Comparison of ENCODE assay signal across 1 cellular context in the genomic region with DNA sequence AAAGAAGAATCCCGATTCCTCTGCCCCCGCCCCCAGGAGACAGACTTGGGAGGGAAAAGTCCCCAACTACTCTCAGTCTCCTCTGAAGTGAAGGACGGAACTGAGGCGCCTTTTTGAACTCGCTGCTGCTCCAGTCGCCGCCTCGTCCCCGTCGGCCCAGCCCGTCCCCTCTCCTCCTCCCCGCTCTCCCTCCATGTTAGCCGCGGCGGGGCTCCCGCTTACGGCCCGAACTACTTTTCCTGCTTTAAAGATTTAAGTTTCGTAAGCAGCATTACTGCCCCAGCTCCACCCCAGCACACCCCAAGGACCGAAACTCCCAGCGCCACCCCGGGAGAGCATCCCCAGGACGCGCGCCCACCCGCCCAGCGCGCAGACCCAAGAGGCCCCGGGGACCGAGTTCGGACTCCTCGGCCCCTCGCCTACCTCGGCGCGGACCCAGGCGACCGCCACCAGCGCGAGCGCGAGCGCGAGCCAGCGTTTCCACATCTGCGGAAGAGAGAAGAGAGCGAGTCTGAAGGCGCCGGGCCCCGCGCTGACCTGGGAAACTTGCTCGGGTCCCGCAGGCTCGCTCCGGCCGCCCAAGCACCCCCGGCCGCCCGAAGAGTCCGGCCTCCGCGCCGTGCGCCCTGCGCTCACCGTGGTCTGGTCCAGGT.
TF ChIP-seq lines count a peak whose summit lies in the region.

No MANE protein-coding gene starts in this region.

TF ChIP-seq in H1, 55 proteins besides CTCF, POLR2A, EP300 and RAD21 (continued from another document):
- TF ChIP-seq, protein P1, sequence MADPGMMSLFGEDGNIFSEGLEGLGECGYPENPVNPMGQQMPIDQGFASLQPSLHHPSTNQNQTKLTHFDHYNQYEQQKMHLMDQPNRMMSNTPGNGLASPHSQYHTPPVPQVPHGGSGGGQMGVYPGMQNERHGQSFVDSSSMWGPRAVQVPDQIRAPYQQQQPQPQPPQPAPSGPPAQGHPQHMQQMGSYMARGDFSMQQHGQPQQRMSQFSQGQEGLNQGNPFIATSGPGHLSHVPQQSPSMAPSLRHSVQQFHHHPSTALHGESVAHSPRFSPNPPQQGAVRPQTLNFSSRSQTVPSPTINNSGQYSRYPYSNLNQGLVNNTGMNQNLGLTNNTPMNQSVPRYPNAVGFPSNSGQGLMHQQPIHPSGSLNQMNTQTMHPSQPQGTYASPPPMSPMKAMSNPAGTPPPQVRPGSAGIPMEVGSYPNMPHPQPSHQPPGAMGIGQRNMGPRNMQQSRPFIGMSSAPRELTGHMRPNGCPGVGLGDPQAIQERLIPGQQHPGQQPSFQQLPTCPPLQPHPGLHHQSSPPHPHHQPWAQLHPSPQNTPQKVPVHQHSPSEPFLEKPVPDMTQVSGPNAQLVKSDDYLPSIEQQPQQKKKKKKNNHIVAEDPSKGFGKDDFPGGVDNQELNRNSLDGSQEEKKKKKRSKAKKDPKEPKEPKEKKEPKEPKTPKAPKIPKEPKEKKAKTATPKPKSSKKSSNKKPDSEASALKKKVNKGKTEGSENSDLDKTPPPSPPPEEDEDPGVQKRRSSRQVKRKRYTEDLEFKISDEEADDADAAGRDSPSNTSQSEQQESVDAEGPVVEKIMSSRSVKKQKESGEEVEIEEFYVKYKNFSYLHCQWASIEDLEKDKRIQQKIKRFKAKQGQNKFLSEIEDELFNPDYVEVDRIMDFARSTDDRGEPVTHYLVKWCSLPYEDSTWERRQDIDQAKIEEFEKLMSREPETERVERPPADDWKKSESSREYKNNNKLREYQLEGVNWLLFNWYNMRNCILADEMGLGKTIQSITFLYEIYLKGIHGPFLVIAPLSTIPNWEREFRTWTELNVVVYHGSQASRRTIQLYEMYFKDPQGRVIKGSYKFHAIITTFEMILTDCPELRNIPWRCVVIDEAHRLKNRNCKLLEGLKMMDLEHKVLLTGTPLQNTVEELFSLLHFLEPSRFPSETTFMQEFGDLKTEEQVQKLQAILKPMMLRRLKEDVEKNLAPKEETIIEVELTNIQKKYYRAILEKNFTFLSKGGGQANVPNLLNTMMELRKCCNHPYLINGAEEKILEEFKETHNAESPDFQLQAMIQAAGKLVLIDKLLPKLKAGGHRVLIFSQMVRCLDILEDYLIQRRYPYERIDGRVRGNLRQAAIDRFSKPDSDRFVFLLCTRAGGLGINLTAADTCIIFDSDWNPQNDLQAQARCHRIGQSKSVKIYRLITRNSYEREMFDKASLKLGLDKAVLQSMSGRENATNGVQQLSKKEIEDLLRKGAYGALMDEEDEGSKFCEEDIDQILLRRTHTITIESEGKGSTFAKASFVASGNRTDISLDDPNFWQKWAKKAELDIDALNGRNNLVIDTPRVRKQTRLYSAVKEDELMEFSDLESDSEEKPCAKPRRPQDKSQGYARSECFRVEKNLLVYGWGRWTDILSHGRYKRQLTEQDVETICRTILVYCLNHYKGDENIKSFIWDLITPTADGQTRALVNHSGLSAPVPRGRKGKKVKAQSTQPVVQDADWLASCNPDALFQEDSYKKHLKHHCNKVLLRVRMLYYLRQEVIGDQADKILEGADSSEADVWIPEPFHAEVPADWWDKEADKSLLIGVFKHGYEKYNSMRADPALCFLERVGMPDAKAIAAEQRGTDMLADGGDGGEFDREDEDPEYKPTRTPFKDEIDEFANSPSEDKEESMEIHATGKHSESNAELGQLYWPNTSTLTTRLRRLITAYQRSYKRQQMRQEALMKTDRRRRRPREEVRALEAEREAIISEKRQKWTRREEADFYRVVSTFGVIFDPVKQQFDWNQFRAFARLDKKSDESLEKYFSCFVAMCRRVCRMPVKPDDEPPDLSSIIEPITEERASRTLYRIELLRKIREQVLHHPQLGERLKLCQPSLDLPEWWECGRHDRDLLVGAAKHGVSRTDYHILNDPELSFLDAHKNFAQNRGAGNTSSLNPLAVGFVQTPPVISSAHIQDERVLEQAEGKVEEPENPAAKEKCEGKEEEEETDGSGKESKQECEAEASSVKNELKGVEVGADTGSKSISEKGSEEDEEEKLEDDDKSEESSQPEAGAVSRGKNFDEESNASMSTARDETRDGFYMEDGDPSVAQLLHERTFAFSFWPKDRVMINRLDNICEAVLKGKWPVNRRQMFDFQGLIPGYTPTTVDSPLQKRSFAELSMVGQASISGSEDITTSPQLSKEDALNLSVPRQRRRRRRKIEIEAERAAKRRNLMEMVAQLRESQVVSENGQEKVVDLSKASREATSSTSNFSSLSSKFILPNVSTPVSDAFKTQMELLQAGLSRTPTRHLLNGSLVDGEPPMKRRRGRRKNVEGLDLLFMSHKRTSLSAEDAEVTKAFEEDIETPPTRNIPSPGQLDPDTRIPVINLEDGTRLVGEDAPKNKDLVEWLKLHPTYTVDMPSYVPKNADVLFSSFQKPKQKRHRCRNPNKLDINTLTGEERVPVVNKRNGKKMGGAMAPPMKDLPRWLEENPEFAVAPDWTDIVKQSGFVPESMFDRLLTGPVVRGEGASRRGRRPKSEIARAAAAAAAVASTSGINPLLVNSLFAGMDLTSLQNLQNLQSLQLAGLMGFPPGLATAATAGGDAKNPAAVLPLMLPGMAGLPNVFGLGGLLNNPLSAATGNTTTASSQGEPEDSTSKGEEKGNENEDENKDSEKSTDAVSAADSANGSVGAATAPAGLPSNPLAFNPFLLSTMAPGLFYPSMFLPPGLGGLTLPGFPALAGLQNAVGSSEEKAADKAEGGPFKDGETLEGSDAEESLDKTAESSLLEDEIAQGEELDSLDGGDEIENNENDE (IDR thresholded peaks at IDR 0.05; ENCODE audit: insufficient replicate concordance, low read length): no peak
- TF ChIP-seq YY1 (IDR thresholded peaks at IDR 0.05; ENCODE audit: low read depth, low read length) (0 out of 2 replicates have a peak, but pooled peaks have one; percentile 20), NRF1 (IDR thresholded peaks at IDR 0.05; ENCODE audit: low read depth, low read length) (0 out of 2 replicates have a peak, but pooled peaks have one; percentile 3), SRF (IDR thresholded peaks at IDR 0.05; ENCODE audit: low read depth, low read length) (no peak), ATF3 (IDR thresholded peaks at IDR 0.05; ENCODE audit: insufficient read depth, low read depth, low read length) (no peak), RBBP5 (IDR thresholded peaks at IDR 0.05; ENCODE audit: borderline replicate concordance, low read depth, low read length) (peak; percentile 76; the same call in 1 of the 2 replicates), SIN3A (conservative IDR thresholded peaks at IDR 0.05 in 1 of 2, IDR thresholded peaks at IDR 0.05 in 1 of 2; ENCODE audit: low read depth in 1 of 2, low read length in 2 of 2) (peak in 1 of 2 experiments; percentile 15; a peak in 1 of 4 replicates), ZNF274 (IDR thresholded peaks at IDR 0.05; ENCODE audit: borderline replicate concordance, extremely low read depth, low read length) (no peak), BRCA1 (IDR thresholded peaks at IDR 0.05; ENCODE audit: low read depth, low read length) (no peak), USF2 (IDR thresholded peaks at IDR 0.05; ENCODE audit: low read length) (peak; percentile 8; the same call in 1 of the 2 replicates), RXRA (IDR thresholded peaks at IDR 0.05; ENCODE audit: insufficient read depth, low read depth, low read length) (no peak), TBP (IDR thresholded peaks at IDR 0.05; ENCODE audit: low read depth, low read length) (peak; percentile 45), ASH2L (IDR thresholded peaks at IDR 0.05; ENCODE audit: low read length) (peak; percentile 79)
